In genomic region chr2:128489580-128490273, GRCh38 we compare ENCODE assay signal across 20 cellular contexts.
DNase-seq lines count a peak whose midpoint lies in the region; ATAC-seq and TF ChIP-seq lines count a peak whose summit lies in the region.
"Had no signal": no experiment of that assay in that cellular context is flagged by ENCODE, and none has a peak within 500 bp of the region (broad histone marks: within the 10 kb centered on the region; RNA-seq: fewer than 3 reads in every experiment).

No MANE protein-coding gene starts in this region.

- no peak for TF ChIP-seq CTCF in heart right ventricle (IDR thresholded peaks at IDR 0.05)

- CTCF ChIA-PET in activated CD4-positive, alpha-beta memory T cell treated with anti-CD3 and anti-CD28 coated beads, Interleukin-2, amount 10 ng/mL, durations not matched to agents 7 days and 5 days (lab: Charles Lee): no interaction called here

- POLR2A ChIA-PET in activated CD4-positive, alpha-beta memory T cell treated with anti-CD3 and anti-CD28 coated beads, Interleukin-2, amount 10 ng/mL, durations not matched to agents 7 days and 5 days (lab: Charles Lee): interaction anchor here (0.8 kb wide), 1 partner anchor 25 kb away, joined by 3 read pairs; no protein-coding TSS in a partner anchor

- H3K27ac ChIP-seq in heart right ventricle: no peak overlapping the region
- H3K27ac ChIP-seq: A549, esophagus muscularis mucosa, SJCRH30, tibial artery had no signal

- ATAC-seq in heart right ventricle (no peak), GM21447 (IDR thresholded peaks at IDR 0.05; ENCODE audit: unreplicated experiment) (no peak), GM21367 (IDR thresholded peaks at IDR 0.05; ENCODE audit: unreplicated experiment) (no peak)
- ATAC-seq: A549 had no signal

- no peak overlapping the region for H3K4me3 ChIP-seq in heart right ventricle
- H3K4me3 ChIP-seq: A549, esophagus muscularis mucosa, SJCRH30, tibial artery had no signal

- no peak overlapping the region for H3K4me3 Mint-ChIP-seq in activated CD4-positive, alpha-beta memory T cell treated with anti-CD3 and anti-CD28 coated beads, Interleukin-2, amount 10 ng/mL, durations not matched to agents 7 days and 5 days
- H3K4me3 Mint-ChIP-seq: CD4-positive, alpha-beta memory T cell; naive B cell had no signal

- H3K9me3 Mint-ChIP-seq in activated CD4-positive, alpha-beta memory T cell treated with anti-CD3 and anti-CD28 coated beads, Interleukin-2, amount 10 ng/mL, durations not matched to agents 7 days and 5 days: no peaks in the 10 kb centered on the region

- peaks cover 0 to 6% (median 0%) of the 10 kb centered on the region in 11 donors for H3K9me3 ChIP-seq in heart right ventricle
- H3K9me3 ChIP-seq: A549, SJCRH30 had no signal

- 43 to 57% methylated on average over 9 of the region's 9 CpGs for WGBS in heart right ventricle, 2 donors

- no peak overlapping the region for H3K27ac Mint-ChIP-seq in activated CD4-positive, alpha-beta memory T cell treated with anti-CD3 and anti-CD28 coated beads, Interleukin-2, amount 10 ng/mL, durations not matched to agents 7 days and 5 days
- H3K27ac Mint-ChIP-seq: progenitor cell of endocrine pancreas had no signal

- DNase-seq in cardiac septum (ENCODE audit: low spot score) (peak; percentile 24), heart right ventricle (no peak), astrocyte of the hippocampus (ENCODE audit: low read depth, low spot score) (peak; percentile 12), mucosa of gallbladder (ENCODE audit: low spot score) (peak; percentile 36)
- no peak for DNase-seq in activated CD4-positive, alpha-beta memory T cell treated with anti-CD3 and anti-CD28 coated beads, Interleukin-2, amount 10 ng/mL, durations not matched to agents 7 days and 5 days
- DNase-seq in central memory CD4-positive, alpha-beta T cell: no peak
- DNase-seq: activated CD4-positive, alpha-beta T cell treated with anti-CD3 and anti-CD28 coated beads for 4 hours; CD4-positive, alpha-beta memory T cell; cortex of kidney; naive B cell; NCI-H2107; NCI-H526; SJCRH30; T-helper 9 cell had no signal

- no peaks in the 10 kb centered on the region for H3K36me3 ChIP-seq in heart right ventricle
- H3K36me3 ChIP-seq: esophagus muscularis mucosa, SJCRH30, tibial artery had no signal

- no peaks in the 10 kb centered on the region for H3K36me3 Mint-ChIP-seq in activated CD4-positive, alpha-beta memory T cell treated with anti-CD3 and anti-CD28 coated beads, Interleukin-2, amount 10 ng/mL, durations not matched to agents 7 days and 5 days (ENCODE audit: low read depth)
- H3K36me3 Mint-ChIP-seq: CD4-positive, alpha-beta memory T cell had no signal

- H3K27me3 Mint-ChIP-seq in activated CD4-positive, alpha-beta memory T cell treated with anti-CD3 and anti-CD28 coated beads, Interleukin-2, amount 10 ng/mL, durations not matched to agents 7 days and 5 days: peaks cover 5% of the 10 kb centered on the region

- intact Hi-C loops in cardiac septum (cut with DNase I) (loop anchor here (10.0 kb wide), 1 partner anchor 165 kb away; no protein-coding TSS in a partner anchor), heart right ventricle (cut with DNase I) (no loop called here)

- H3K27me3 ChIP-seq in heart right ventricle: peaks cover 0 to 13% (median 0%) of the 10 kb centered on the region in 7 donors
- H3K27me3 ChIP-seq: SJCRH30 had no signal

- H3K4me1 ChIP-seq in heart right ventricle: peaks cover 0 to 12% (median 7%) of the 10 kb centered on the region in 9 donors
- H3K4me1 ChIP-seq: A549, esophagus muscularis mucosa, SJCRH30 had no signal

- H3K4me1 Mint-ChIP-seq in activated CD4-positive, alpha-beta memory T cell treated with anti-CD3 and anti-CD28 coated beads, Interleukin-2, amount 10 ng/mL, durations not matched to agents 7 days and 5 days: no peaks in the 10 kb centered on the region
- H3K4me1 Mint-ChIP-seq: CD4-positive, alpha-beta memory T cell had no signal

Comparison
In these comparisons a context has a peak if more than half of its experiments do, and no peak if none do; other contexts are left out.
1. DNase-seq: peak in cardiac septum (single experiment), astrocyte of the hippocampus (single experiment) and mucosa of gallbladder (single experiment); none in heart right ventricle (0 of 2), activated CD4-positive, alpha-beta memory T cell treated with anti-CD3 and anti-CD28 coated beads, Interleukin-2, amount 10 ng/mL, durations not matched to agents 7 days and 5 days (single experiment) and central memory CD4-positive, alpha-beta T cell (single experiment).